1 cellular context compared by ENCODE assay signal in genomic region chr12:42299392-42300308, GRCh38.
TF ChIP-seq lines count a peak whose summit lies in the region.

No MANE protein-coding gene starts in this region.

TF ChIP-seq in GM12878, 131 proteins besides CTCF, POLR2A, EP300 and RAD21 (continued from another document and continues in another):
- TF ChIP-seq ZBTB40 (IDR thresholded peaks at IDR 0.05; ENCODE audit: borderline replicate concordance) = no peak
- TF ChIP-seq ESRRA (IDR thresholded peaks at IDR 0.05; ENCODE audit: low read length) = peak; percentile 84; the same call in 1 of the 2 replicates
- no peak for TF ChIP-seq SIN3A (IDR thresholded peaks at IDR 0.05; ENCODE audit: low read depth, low read length)
- peak; percentile 77 for TF ChIP-seq CREB1 (IDR thresholded peaks at IDR 0.05; ENCODE audit: low read depth)
- TF ChIP-seq ATF7 (IDR thresholded peaks at IDR 0.05; ENCODE audit: low read depth) = peak; percentile 94
- no peak for TF ChIP-seq ZZZ3 (IDR thresholded peaks at IDR 0.05; ENCODE audit: control insufficient read depth, insufficient read length, low read depth)
- peak; percentile 97; the same call in 1 of the 2 replicates for TF ChIP-seq STAT3 (IDR thresholded peaks at IDR 0.05; ENCODE audit: low read depth, low read length)
- TF ChIP-seq CBX5 (IDR thresholded peaks at IDR 0.05; ENCODE audit: low read depth) = peak; percentile 91; the same call in 1 of the 2 replicates
- TF ChIP-seq CEBPB (IDR thresholded peaks at IDR 0.05; ENCODE audit: borderline replicate concordance in 1 of 2, low read depth in 2 of 2, low read length in 2 of 2) = peak in 1 of 2 experiments; percentile 85; a peak in 1 of 4 replicates
- no peak for TF ChIP-seq MYB (IDR thresholded peaks at IDR 0.05; ENCODE audit: borderline replicate concordance, low read depth, low read length)
- TF ChIP-seq IRF4 (IDR thresholded peaks at IDR 0.05; ENCODE audit: low read depth, low read length) = peak; percentile 99
- TF ChIP-seq ZBTB33 (IDR thresholded peaks at IDR 0.05) = peak; percentile 50; the same call in 1 of the 2 replicates
- peak; percentile 87 for TF ChIP-seq BMI1 (IDR thresholded peaks at IDR 0.05; ENCODE audit: borderline replicate concordance)
- TF ChIP-seq ZNF622 (IDR thresholded peaks at IDR 0.05) = no peak
- 0 out of 2 replicates have a peak, but pooled peaks have one; percentile 12 for TF ChIP-seq SMC3 (IDR thresholded peaks at IDR 0.05; ENCODE audit: borderline replicate concordance, low read length)
- TF ChIP-seq ZNF592 (IDR thresholded peaks at IDR 0.05) = no peak; the same call in 1 of the 2 replicates
- TF ChIP-seq TARDBP (IDR thresholded peaks at IDR 0.05; ENCODE audit: borderline replicate concordance) = peak; percentile 65; the same call in 1 of the 2 replicates
- TF ChIP-seq ZNF207 (IDR thresholded peaks at IDR 0.05; ENCODE audit: borderline replicate concordance) = no peak
- TF ChIP-seq HDAC6 (IDR thresholded peaks at IDR 0.05; ENCODE audit: unreplicated experiment) = peak; percentile 37
- no peak for TF ChIP-seq CBX3 (IDR thresholded peaks at IDR 0.05; ENCODE audit: borderline replicate concordance, low read depth)
- TF ChIP-seq FOS (IDR thresholded peaks at IDR 0.05; ENCODE audit: borderline replicate concordance, extremely low read depth, insufficient read length) = no peak
- no peak for TF ChIP-seq ZNF274 (IDR thresholded peaks at IDR 0.05; ENCODE audit: insufficient read depth, insufficient read length)
- TF ChIP-seq RCOR1 (conservative IDR thresholded peaks at IDR 0.05; ENCODE audit: low read depth, low read length) = 0 out of 2 replicates have a peak, but pooled peaks have one; percentile 79
- no peak for TF ChIP-seq ZBTB4 (CRISPR knock-in tag; IDR thresholded peaks at IDR 0.05)
- no peak for TF ChIP-seq NRF1 (conservative IDR thresholded peaks at IDR 0.05; ENCODE audit: low read depth, low read length)
- TF ChIP-seq HCFC1 (IDR thresholded peaks at IDR 0.05; ENCODE audit: low read length) = no peak
- TF ChIP-seq DPF2 (IDR thresholded peaks at IDR 0.05) = peak; percentile 98
- peak; percentile 100 for TF ChIP-seq SKIL (IDR thresholded peaks at IDR 0.05; ENCODE audit: low read depth, poor library complexity, severe bottlenecking)
- TF ChIP-seq TAF1 (IDR thresholded peaks at IDR 0.05; ENCODE audit: borderline replicate concordance, low read depth, low read length) = 0 out of 2 replicates have a peak, but pooled peaks have one; percentile 16
- no peak for TF ChIP-seq YBX1 (IDR thresholded peaks at IDR 0.05)
- TF ChIP-seq E2F8 (IDR thresholded peaks at IDR 0.05; ENCODE audit: low read depth, partially characterized antibody) = no peak
- TF ChIP-seq RUNX3 (IDR thresholded peaks at IDR 0.05; ENCODE audit: low read length) = peak; percentile 96
- TF ChIP-seq NBN (IDR thresholded peaks at IDR 0.05) = peak; percentile 98
- TF ChIP-seq TBL1XR1 (IDR thresholded peaks at IDR 0.05; ENCODE audit: low read depth, low read length) = peak; percentile 96
- no peak for TF ChIP-seq POLR2AphosphoS2 (IDR thresholded peaks at IDR 0.05; ENCODE audit: low read depth, low read length)
- no peak for TF ChIP-seq RFX5 (IDR thresholded peaks at IDR 0.05; ENCODE audit: low read depth, low read length)
- TF ChIP-seq SMARCA5 (IDR thresholded peaks at IDR 0.05) = no peak
- TF ChIP-seq NR2F1 (conservative IDR thresholded peaks at IDR 0.05) = peak; percentile 90
- TF ChIP-seq MXI1 (IDR thresholded peaks at IDR 0.05; ENCODE audit: low read depth, low read length) = peak; percentile 41; the same call in 1 of the 2 replicates
- peak; percentile 94 for TF ChIP-seq FOXM1 (IDR thresholded peaks at IDR 0.05; ENCODE audit: low read depth, low read length)
- TF ChIP-seq USF1 (IDR thresholded peaks at IDR 0.05; ENCODE audit: borderline replicate concordance, extremely low read length, insufficient read depth, low read depth, low read length) = no peak
- TF ChIP-seq CHD4 (IDR thresholded peaks at IDR 0.05) = no peak; the same call in 1 of the 2 replicates
- peak; percentile 44; the same call in 1 of the 2 replicates for TF ChIP-seq RAD51 (IDR thresholded peaks at IDR 0.05)
- no peak for TF ChIP-seq NFXL1 (IDR thresholded peaks at IDR 0.05; ENCODE audit: borderline replicate concordance)
- no peak for TF ChIP-seq STAT1 (conservative IDR thresholded peaks at IDR 0.05)
- peak; percentile 97 for TF ChIP-seq MTA2 (IDR thresholded peaks at IDR 0.05; ENCODE audit: low read depth)
